In the genomic region with DNA sequence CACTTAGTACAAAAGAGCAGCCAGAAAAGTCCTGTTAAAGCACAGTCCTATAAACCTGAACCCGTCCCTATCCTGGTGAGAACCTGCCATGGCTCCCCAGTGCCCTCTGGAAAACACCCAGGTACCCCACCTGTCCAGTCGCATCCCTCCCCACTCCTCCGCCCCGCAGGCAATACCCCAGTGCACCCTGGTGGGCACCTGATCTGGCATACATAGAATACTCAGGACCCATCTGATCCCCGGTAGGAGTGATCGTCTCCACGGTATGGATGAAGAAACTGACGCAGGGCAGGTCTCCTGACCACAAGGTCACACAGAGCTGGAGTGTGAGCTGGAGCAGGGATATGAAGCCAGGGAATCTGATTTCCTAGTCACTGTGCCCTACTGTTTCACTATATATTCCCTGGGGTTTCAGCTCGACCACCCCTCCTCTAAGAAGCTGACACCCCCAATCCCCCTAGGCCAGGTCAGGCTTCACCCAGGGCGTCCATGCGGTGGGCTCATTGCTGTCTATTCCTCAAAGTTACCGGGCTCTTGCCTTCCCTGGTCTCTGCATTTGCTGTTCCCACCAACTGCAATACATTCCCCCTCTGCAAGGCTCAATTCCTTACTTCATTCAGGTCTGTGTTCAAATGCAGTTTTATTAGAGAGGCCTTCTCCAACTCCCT, we compare ENCODE assay signal across 7 cellular contexts. TPM values are rescaled to one million over a fixed set of nuclear protein-coding genes. Genes with fewer than 3 reads are reported as not detected.
A peak's percentile ranks its signal among the peaks of the same experiment; 100 is the strongest.
DNase-seq lines count a peak whose midpoint lies in the region; TF ChIP-seq lines count a peak whose summit lies in the region.
"Had no signal": no experiment of that assay in that cellular context is flagged by ENCODE, and none has a peak within 500 bp of the region (broad histone marks: within the 10 kb centered on the region; RNA-seq: fewer than 3 reads in every experiment).

No MANE protein-coding gene starts in this region.

- H3K9me3 Mint-ChIP-seq in HFFc6 (no peaks in the 10 kb centered on the region), chondrocyte (ENCODE audit: low read depth) (no peaks in the 10 kb centered on the region), osteocyte (ENCODE audit: unreplicated experiment) (no peaks in the 10 kb centered on the region)

- H3K36me3 Mint-ChIP-seq in HFFc6 (ENCODE audit: low read depth) (peaks cover 15% of the 10 kb centered on the region), chondrocyte (ENCODE audit: low read depth) (peaks cover 2% of the 10 kb centered on the region), osteocyte (ENCODE audit: unreplicated experiment) (peaks cover 11% of the 10 kb centered on the region)

- H3K27ac Mint-ChIP-seq in HFFc6: peak overlapping the region; percentile 98
- H3K27ac Mint-ChIP-seq in chondrocyte (ENCODE audit: unreplicated experiment): peak overlapping the region; percentile 97
- peak overlapping the region; percentile 100 for H3K27ac Mint-ChIP-seq in osteocyte (ENCODE audit: unreplicated experiment)

- no peak for DNase-seq in HFFc6
- no peak for DNase-seq in chondrocyte (ENCODE audit: low spot score)
- no peak for DNase-seq in osteocyte (ENCODE audit: extremely low spot score, unreplicated experiment)
- DNase-seq in DMS 273 treated with DMSO at 0.1 percent for 48 hours (lab: John Stamatoyannopoulos, UW): no peak
- DNase-seq in A172 (ENCODE audit: low spot score): no peak
- no peak for DNase-seq in globus pallidus (ENCODE audit: low spot score)

- H3K27me3 Mint-ChIP-seq in HFFc6 (ENCODE audit: insufficient read depth): peaks cover 3% of the 10 kb centered on the region; the same call in 1 of the 2 replicates
- H3K27me3 Mint-ChIP-seq in chondrocyte (ENCODE audit: low read depth): no peaks in the 10 kb centered on the region
- H3K27me3 Mint-ChIP-seq in osteocyte (ENCODE audit: unreplicated experiment): no peaks in the 10 kb centered on the region

- no peak for TF ChIP-seq CTCF in HFFc6 (IDR thresholded peaks at IDR 0.05)
- no peak for TF ChIP-seq CTCF in chondrocyte (IDR thresholded peaks at IDR 0.05)
- no peak for TF ChIP-seq CTCF in osteocyte (IDR thresholded peaks at IDR 0.05)

- H3K4me1 Mint-ChIP-seq in HFFc6 (ENCODE audit: low read depth) (peaks cover 45% of the 10 kb centered on the region), chondrocyte (ENCODE audit: low read depth) (peaks cover 42% of the 10 kb centered on the region), osteocyte (ENCODE audit: unreplicated experiment) (peaks cover 36% of the 10 kb centered on the region)

- peak overlapping the region; percentile 94 for H3K4me3 Mint-ChIP-seq in HFFc6
- H3K4me3 Mint-ChIP-seq in chondrocyte (ENCODE audit: unreplicated experiment): peak overlapping the region; percentile 99
- peak overlapping the region; percentile 96 for H3K4me3 Mint-ChIP-seq in osteocyte (ENCODE audit: unreplicated experiment)

RNA-seq across cellular contexts. Expression of a gene that starts 12.6 kb away (rescaled TPM):
- total RNA-seq in HFFc6 (2021; fragmentation: NEBNext Ultra II Directional; extraction: Animal tissue kit (Norgen Biotek cat#: 25700)): 10 to 100 TPM in 4 of 6 experiments, 1 to 10 TPM in 2; 8.4 to 14.5 (median 11.0) TPM
- total RNA-seq in chondrocyte (12.7 to 14.8 TPM (median 14.3 TPM) in 3 replicates), osteocyte (16.0 and 18.3 TPM in 2 replicates)
- total RNA-seq in A172 (2014; rRNA removed; shearing (Covaris generic)): 2.4 and 3.0 TPM in 2 replicates

RNA-seq across cellular contexts. Expression of a gene that starts 15.1 kb away (rescaled TPM):
- total RNA-seq in HFFc6 (2021; fragmentation: NEBNext Ultra II Directional; extraction: Animal tissue kit (Norgen Biotek cat#: 25700)): not detected
- total RNA-seq in chondrocyte: not detected in 3 replicates
- total RNA-seq in osteocyte: not detected in 2 replicates
- not detected in 2 replicates for total RNA-seq in A172 (2014; rRNA removed; shearing (Covaris generic))
- total RNA-seq: subcutaneous adipose tissue had no signal

RNA-seq across cellular contexts. Expression of a gene that starts 25.7 kb away (rescaled TPM):
- 10 to 100 TPM; 17.6 to 31.5 (median 19.9) TPM for total RNA-seq in HFFc6 (2021; fragmentation: NEBNext Ultra II Directional; extraction: Animal tissue kit (Norgen Biotek cat#: 25700))
- total RNA-seq in chondrocyte (11.9 to 13.7 TPM (median 13.4 TPM) in 3 replicates), osteocyte (14.0 TPM in 2 replicates)
- 5.1 and 8.2 TPM in 2 replicates for total RNA-seq in A172 (2014; rRNA removed; shearing (Covaris generic))

RNA-seq across cellular contexts. Expression of a gene that starts 26.4 kb away (rescaled TPM):
- total RNA-seq in HFFc6 (2021; fragmentation: NEBNext Ultra II Directional; extraction: Animal tissue kit (Norgen Biotek cat#: 25700)): 100 to 1,000 TPM; 470 to 573 (median 517) TPM
- total RNA-seq in chondrocyte: 310 to 361 TPM (median 314 TPM) in 3 replicates
- 366 and 397 TPM in 2 replicates for total RNA-seq in osteocyte
- 260 and 319 TPM in 2 replicates for total RNA-seq in A172 (2014; rRNA removed; shearing (Covaris generic))

RNA-seq across cellular contexts. Expression of a gene that starts 50.1 kb away (rescaled TPM):
- 1 to 10 TPM in 1 of 6 experiments, under 1 TPM in 5; 0.31 to 1.1 (median 0.68) TPM for total RNA-seq in HFFc6 (2021; fragmentation: NEBNext Ultra II Directional; extraction: Animal tissue kit (Norgen Biotek cat#: 25700))
- total RNA-seq in chondrocyte: 0.41 to 2.4 TPM (median 1.3 TPM) in 3 replicates
- 0.81 and 1.3 TPM in 2 replicates for total RNA-seq in osteocyte
- total RNA-seq in A172 (2014; rRNA removed; shearing (Covaris generic)): 0.10 and 0.72 TPM in 2 replicates
